Comparison of ENCODE assay signal across 7 cellular contexts in genomic region chr1:34364376-34364775, GRCh38.
"Had no signal": no experiment of that assay in that cellular context is flagged by ENCODE, and none has a peak within 500 bp of the region (broad histone marks: within the 10 kb centered on the region; RNA-seq: fewer than 3 reads in every experiment).

No MANE protein-coding gene starts in this region.

- H3K27ac Mint-ChIP-seq: GM23338, HFFc6 had no signal

- ATAC-seq: GM23338, HCT116, K562 had no signal

- H3K36me3 ChIP-seq: HAP-1 had no signal

- H3K9me3 ChIP-seq: HAP-1 had no signal

- DNase-seq: HFFc6, IMR-90, KG1 had no signal

- H3K4me1 ChIP-seq: HAP-1 had no signal

- H3K4me3 ChIP-seq: GM23338, HAP-1, K562 had no signal

- H3K4me3 Mint-ChIP-seq: GM23338, HFFc6 had no signal

- H3K4me1 Mint-ChIP-seq: GM23338 had no signal
